Comparison of ENCODE assay signal across 8 cellular contexts in genomic region chr9:132410642-132411041, GRCh38. TPM values are rescaled to one million over a fixed set of nuclear protein-coding genes. Genes with fewer than 3 reads are reported as not detected.
DNase-seq lines count a peak whose midpoint lies in the region; ATAC-seq and TF ChIP-seq lines count a peak whose summit lies in the region.

No MANE protein-coding gene starts in this region.

- peaks cover 19 to 30% of the 10 kb centered on the region in 2 donors for H3K4me1 Mint-ChIP-seq in effector memory CD8-positive, alpha-beta T cell (ENCODE audit: low read depth in 2 of 2)

- H3K27ac ChIP-seq in RWPE2 (ENCODE audit: poor library complexity, severe bottlenecking): no peak overlapping the region
- H3K27ac ChIP-seq in ovary: no peak overlapping the region

- intact Hi-C loops in ovary (cut with DNase I): loop anchor here in 3 of 4 donors (10.0 kb wide), 4 partner anchors 56 to 554 kb away; partner anchors contain the start of gene SETX (in 1 of the 3)

- no peak for DNase-seq in RWPE2 (ENCODE audit: low spot score)
- peak in 2 of 3 experiments; percentile 23 to 29 for DNase-seq in effector memory CD8-positive, alpha-beta T cell
- DNase-seq in ovary: no peak
- no peak for DNase-seq in SHP77 treated with DMSO at 0.1 percent for 48 hours (lab: John Stamatoyannopoulos, UW)
- no peak for DNase-seq in inferior parietal cortex (ENCODE audit: extremely low spot score)
- no peak for DNase-seq in ecto neural progenitor cell (ENCODE audit: low spot score)

- 14 to 20% (median 19%) methylated on average over 19 of the region's 19 CpGs for WGBS in ovary, 3 donors

- H3K36me3 ChIP-seq in ES-I3 (ENCODE audit: insufficient read depth, low read length) (no peaks in the 10 kb centered on the region), RWPE2 (ENCODE audit: low read depth) (no peaks in the 10 kb centered on the region), ovary (no peaks in the 10 kb centered on the region)

- H3K9ac ChIP-seq in ES-I3 (ENCODE audit: low read depth, low read length): peak overlapping the region; percentile 76; the same call in 1 of the 2 replicates

- no peak for TF ChIP-seq POLR2A in ovary (IDR thresholded peaks at IDR 0.05)

- H3K27me3 ChIP-seq in RWPE2 (ENCODE audit: insufficient read depth, poor library complexity, severe bottlenecking) (peaks cover 35% of the 10 kb centered on the region), ovary (no peaks in the 10 kb centered on the region)

- no peaks in the 10 kb centered on the region for H3K9me3 Mint-ChIP-seq in effector memory CD8-positive, alpha-beta T cell

- no peak for ATAC-seq in RWPE2 (ENCODE audit: low read depth)
- peak; percentile 55 for ATAC-seq in effector memory CD8-positive, alpha-beta T cell (replicated peaks)
- no peak for ATAC-seq in GM19395 (IDR thresholded peaks at IDR 0.05; ENCODE audit: unreplicated experiment)

- H3K4me3 ChIP-seq in RWPE2 (ENCODE audit: severe bottlenecking): peak overlapping the region; percentile 37
- H3K4me3 ChIP-seq in ovary: peak overlapping the region; percentile 53

- H3K4me3 Mint-ChIP-seq in effector memory CD8-positive, alpha-beta T cell: peak overlapping the region; percentile 72 to 78

- no peak for TF ChIP-seq EP300 in ovary (IDR thresholded peaks at IDR 0.05)

- peaks cover 15% of the 10 kb centered on the region for H3K36me3 Mint-ChIP-seq in effector memory CD8-positive, alpha-beta T cell (ENCODE audit: insufficient read depth)

- no peak for TF ChIP-seq CTCF in RWPE2 (IDR thresholded peaks at IDR 0.05; ENCODE audit: poor library complexity, severe bottlenecking)
- TF ChIP-seq CTCF in ovary (IDR thresholded peaks at IDR 0.05): no peak

- peaks cover 45 to 51% of the 10 kb centered on the region in 2 donors for H3K27me3 Mint-ChIP-seq in effector memory CD8-positive, alpha-beta T cell

- H3K27ac Mint-ChIP-seq in effector memory CD8-positive, alpha-beta T cell: no peak overlapping the region

- H3K4me1 ChIP-seq in ES-I3 (ENCODE audit: insufficient read depth, low read length) (peaks cover 11% of the 10 kb centered on the region), RWPE2 (ENCODE audit: insufficient read depth, poor library complexity, severe bottlenecking) (peaks cover 4% of the 10 kb centered on the region), ovary (ENCODE audit: insufficient read depth) (peaks cover 12% of the 10 kb centered on the region)

- no peaks in the 10 kb centered on the region for H3K9me3 ChIP-seq in ES-I3 (ENCODE audit: control insufficient read depth, insufficient read depth, low read length)
- no peaks in the 10 kb centered on the region for H3K9me3 ChIP-seq in RWPE2 (ENCODE audit: severe bottlenecking)
- no peaks in the 10 kb centered on the region for H3K9me3 ChIP-seq in ovary

RNA-seq across cellular contexts. Expression of gene CFAP77, which starts 0.6 kb away (rescaled TPM):
- total RNA-seq in ovary: 10 to 100 TPM in 1 of 7 donors, under 1 TPM in 3, not detected in 3; 0.37 to 13.8 (median 0.71) TPM
- polyA plus RNA-seq in ovary: under 1 TPM in 1 of 2 donors, not detected in 1; 0.11 TPM

RNA-seq across cellular contexts. Expression of gene TTF1, which starts 4.0 kb away (rescaled TPM):
- total RNA-seq in ovary: 10 to 100 TPM; 10.1 to 15.3 (median 12.1) TPM
- polyA plus RNA-seq in ovary: 10 to 100 TPM; 11.8 to 15.0 TPM

RNA-seq across cellular contexts. Expression of gene SETX, which starts 55.9 kb away (rescaled TPM):
- total RNA-seq in ovary: 10 to 100 TPM; 31.8 to 51.9 (median 42.5) TPM
- 10 to 100 TPM; 19.9 to 28.1 TPM for polyA plus RNA-seq in ovary

Comparison
In these comparisons a context has a peak if more than half of its experiments do, and no peak if none do; other contexts are left out.
1. DNase-seq: peak in effector memory CD8-positive, alpha-beta T cell (2 of 3); none in RWPE2 (single experiment), ovary (0 of 5), SHP77 treated with DMSO at 0.1 percent for 48 hours (single experiment), inferior parietal cortex (single experiment) and ecto neural progenitor cell (single experiment).